8 cellular contexts compared by ENCODE assay signal in the genomic region with DNA sequence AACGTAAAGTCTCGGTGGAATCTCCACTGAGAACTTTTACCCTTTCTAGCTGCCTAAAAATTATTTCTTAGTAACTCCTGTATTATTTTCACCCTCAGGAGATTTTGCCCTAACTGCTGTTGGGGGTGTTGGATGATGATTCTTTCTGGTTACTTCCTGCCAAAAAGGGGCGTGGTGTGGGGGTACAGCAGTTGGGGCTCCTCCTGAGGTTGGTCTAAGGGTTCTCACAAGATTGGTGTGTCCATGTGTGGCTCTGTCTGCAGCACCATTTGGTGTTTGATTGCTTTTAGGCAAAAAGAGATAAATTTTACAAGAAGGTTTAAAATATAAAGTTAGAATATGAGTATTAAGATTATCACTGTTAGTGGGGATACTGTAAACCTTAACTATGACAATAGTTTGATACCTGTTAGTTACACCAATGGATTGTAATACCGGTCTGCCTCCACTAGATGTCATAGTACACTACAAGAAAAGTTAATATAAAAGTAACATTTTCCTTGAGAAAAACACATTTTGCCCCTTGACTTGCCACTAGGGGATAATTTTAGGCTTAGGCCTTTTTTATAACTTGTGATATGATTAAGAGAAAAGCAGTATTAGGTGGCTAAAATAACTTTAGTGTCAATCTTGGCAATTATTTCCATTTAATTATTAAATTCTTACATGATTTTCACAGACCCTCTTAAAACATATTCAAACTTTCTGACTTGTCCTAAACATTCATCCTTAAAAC.
A peak's percentile ranks its signal among the peaks of the same experiment; 100 is the strongest.
DNase-seq lines count a peak whose midpoint lies in the region; ATAC-seq and TF ChIP-seq lines count a peak whose summit lies in the region.

No MANE protein-coding gene starts in this region.

- H3K9me3 Mint-ChIP-seq in CD4-positive, alpha-beta T cell, result no peaks in the 10 kb centered on the region

- no peaks in the 10 kb centered on the region for H3K27me3 ChIP-seq in CD4-positive, alpha-beta T cell (ENCODE audit: control insufficient read depth, insufficient read depth, low read length)
- H3K27me3 ChIP-seq in SK-N-SH (ENCODE audit: insufficient read depth) (no peaks in the 10 kb centered on the region), spleen (replicated peaks in 1 of 7) (no peaks in the 10 kb centered on the region)

- CTCF ChIA-PET in CD4-positive, alpha-beta T cell (lab: Charles Lee), result no interaction called here
- CTCF ChIA-PET in SK-N-SH (lab: Yijun Ruan, JAX), result interaction anchor here (0.6 to 6.3 kb wide), 11 partner anchors 10 to 814 kb away, joined by 3 to 58 read pairs (median 3); no protein-coding TSS in a partner anchor

- TF ChIP-seq RAD21 in SK-N-SH (IDR thresholded peaks at IDR 0.05; ENCODE audit: low read length), result peak; percentile 74

- H3K27ac Mint-ChIP-seq in CD4-positive, alpha-beta T cell, result no peak overlapping the region

- H3K4me1 ChIP-seq in SK-N-SH (ENCODE audit: control insufficient read depth in 1 of 2, insufficient read depth in 2 of 2, low read depth in 1 of 2, low read length in 1 of 2) (no peaks in the 10 kb centered on the region), spleen (no peaks in the 10 kb centered on the region)

- H3K4me3 ChIP-seq in SK-N-SH (ENCODE audit: low read depth in 2 of 2, low read length in 1 of 2), result no peak overlapping the region
- H3K4me3 ChIP-seq in spleen, result no peak overlapping the region

- H3K79me2 ChIP-seq in SK-N-SH (ENCODE audit: insufficient read depth), result no peaks in the 10 kb centered on the region

- no peak overlapping the region for H3K4me3 Mint-ChIP-seq in CD4-positive, alpha-beta T cell

- TF ChIP-seq EP300 in SK-N-SH (IDR thresholded peaks at IDR 0.05; ENCODE audit: borderline replicate concordance in 1 of 2, low read depth in 1 of 2, low read length in 1 of 2), result no peak

- TF ChIP-seq CTCF in CD4-positive, alpha-beta T cell (IDR thresholded peaks at IDR 0.05), result peak; percentile 45
- TF ChIP-seq CTCF in SK-N-SH (IDR thresholded peaks at IDR 0.05) (peak; percentile 89), spleen (IDR thresholded peaks at IDR 0.05 in 8 of 11, conservative IDR thresholded peaks at IDR 0.05 in 3 of 11) (peak in 8 of 11 experiments; percentile 31 to 69 (median 53))

- no peaks in the 10 kb centered on the region for H3K36me3 Mint-ChIP-seq in CD4-positive, alpha-beta T cell (ENCODE audit: low read depth)

- no peaks in the 10 kb centered on the region for H3K4me1 Mint-ChIP-seq in CD4-positive, alpha-beta T cell (ENCODE audit: low read depth)

- POLR2A ChIA-PET in CD4-positive, alpha-beta T cell (lab: Charles Lee), result no interaction called here
- POLR2A ChIA-PET in SK-N-SH (lab: Yijun Ruan, JAX), result no interaction called here

- no peaks in the 10 kb centered on the region for H3K27me3 Mint-ChIP-seq in CD4-positive, alpha-beta T cell

- TF ChIP-seq POLR2A in spleen (IDR thresholded peaks at IDR 0.05), result no peak

- no peak overlapping the region for H3K27ac ChIP-seq in CD4-positive, alpha-beta T cell (ENCODE audit: low read depth, low read length)
- no peak overlapping the region for H3K27ac ChIP-seq in SK-N-SH (ENCODE audit: low read depth in 2 of 2, low read length in 1 of 2)
- no peak overlapping the region for H3K27ac ChIP-seq in spleen

- ATAC-seq in CD4-positive, alpha-beta T cell (ENCODE audit: poor library complexity), result peak; percentile 41
- ATAC-seq in GM18867 (IDR thresholded peaks at IDR 0.05; ENCODE audit: unreplicated experiment) (peak; percentile 84), HG03520 (IDR thresholded peaks at IDR 0.05; ENCODE audit: unreplicated experiment) (peak; percentile 76)

- no peak overlapping the region for H2AFZ ChIP-seq in SK-N-SH (ENCODE audit: low read depth)

- no peak for DNase-seq in CD4-positive, alpha-beta T cell
- DNase-seq in SK-N-SH, result peak; percentile 52
- DNase-seq in foreskin melanocyte, result peak; percentile 24
- no peak for DNase-seq in spleen
- DNase-seq in NCI-H2227 (lab: John Stamatoyannopoulos, UW; ENCODE audit: unreplicated experiment), result no peak
- DNase-seq in central memory CD4-positive, alpha-beta T cell, result no peak

- H4K20me1 ChIP-seq in SK-N-SH (ENCODE audit: insufficient read depth), result no peaks in the 10 kb centered on the region

- H3K9me2 ChIP-seq in SK-N-SH, result no peaks in the 10 kb centered on the region

- H3K4me2 ChIP-seq in SK-N-SH, result no peak overlapping the region

- no peak overlapping the region for H3K9ac ChIP-seq in SK-N-SH

- 6% methylated on average over 4 of the region's 4 CpGs for WGBS in SK-N-SH (ENCODE audit: low lambda C conversion rate)
- WGBS in spleen, 5 donors, result 38 to 48% (median 43%) methylated on average over 4 of the region's 4 CpGs

- peaks cover 9% of the 10 kb centered on the region for H3K9me3 ChIP-seq in CD4-positive, alpha-beta T cell (ENCODE audit: control insufficient read depth, low read length)
- no peaks in the 10 kb centered on the region for H3K9me3 ChIP-seq in SK-N-SH
- H3K9me3 ChIP-seq in spleen, result peaks cover 0 to 24% (median 18%) of the 10 kb centered on the region in 8 donors

- H3K36me3 ChIP-seq in SK-N-SH (replicated peaks in 1 of 2; ENCODE audit: control insufficient read depth in 1 of 2, insufficient read depth in 2 of 2, low read length in 1 of 2), result no peaks in the 10 kb centered on the region
- H3K36me3 ChIP-seq in spleen, result no peaks in the 10 kb centered on the region

- intact Hi-C loops in CD4-positive, alpha-beta T cell (cut with DNase I, micrococcal nuclease), result loop anchor here (2.0 to 10.0 kb wide), 3 partner anchors 813 to 956 kb away; no protein-coding TSS in a partner anchor
- intact Hi-C loops in spleen (cut with DNase I; ENCODE audit: low total_unique reads), result loop anchor here (10.0 kb wide), 2 partner anchors 726 to 806 kb away; no protein-coding TSS in a partner anchor

- no peaks in the 10 kb centered on the region for H3F3A ChIP-seq in SK-N-SH (replicated peaks; ENCODE audit: insufficient read depth)

TF ChIP-seq in SK-N-SH, 30 proteins besides CTCF, POLR2A, EP300 and RAD21:
- TF ChIP-seq SMC3 (IDR thresholded peaks at IDR 0.05; ENCODE audit: low read depth, low read length) (peak; percentile 70), GABPA (IDR thresholded peaks at IDR 0.05; ENCODE audit: low read depth) (no peak), FOXM1 (IDR thresholded peaks at IDR 0.05; ENCODE audit: low read depth) (no peak)

Comparison
In these comparisons a context has a peak if more than half of its experiments do, and no peak if none do; other contexts are left out.
1. DNase-seq: peak in SK-N-SH (single experiment) and foreskin melanocyte (single experiment); none in CD4-positive, alpha-beta T cell (0 of 10), spleen (single experiment), NCI-H2227 (single experiment) and central memory CD4-positive, alpha-beta T cell (single experiment).
2. Peak in every context shown above with its lines, with median percentiles within 50 percentile points of each other: ATAC-seq and CTCF ChIP-seq.